7 cellular contexts compared by ENCODE assay signal in genomic region chr17:68075953-68076607, GRCh38. TPM values are rescaled to one million over a fixed set of nuclear protein-coding genes. Genes with fewer than 3 reads are reported as not detected.
DNase-seq lines count a peak whose midpoint lies in the region; ATAC-seq, FAIRE-seq and TF ChIP-seq lines count a peak whose summit lies in the region.
"Not testable (repeated sequence)": the region's sequence is repeated elsewhere in the genome, so short reads cannot be mapped to it uniquely, and the experiment has no call there.

No MANE protein-coding gene starts in this region.

- POLR2A ChIA-PET in endothelial cell of umbilical vein (lab: Charles Lee) = not testable (repeated sequence)

- H3K9me3 Mint-ChIP-seq in osteocyte (ENCODE audit: unreplicated experiment) = not testable (repeated sequence)

- not testable (repeated sequence) for TF ChIP-seq POLR2A in endothelial cell of umbilical vein (IDR thresholded peaks at IDR 0.05; ENCODE audit: low read depth, low read length)

- not testable (repeated sequence) for H4K20me1 ChIP-seq in endothelial cell of umbilical vein (replicated peaks; ENCODE audit: control insufficient read depth, extremely low read depth, insufficient read depth, low read length)

- not testable (repeated sequence) for H3K4me3 Mint-ChIP-seq in osteocyte (ENCODE audit: unreplicated experiment)

- not testable (repeated sequence) for TF ChIP-seq CTCF in endothelial cell of umbilical vein (IDR thresholded peaks at IDR 0.05; ENCODE audit: extremely low read depth in 1 of 2, insufficient read depth in 1 of 2, low read depth in 1 of 2, low read length in 2 of 2); fibroblast of the aortic adventitia (IDR thresholded peaks at IDR 0.05; ENCODE audit: insufficient read depth, low read length); left lung (IDR thresholded peaks at IDR 0.05); osteocyte (IDR thresholded peaks at IDR 0.05)

- H3K4me3 ChIP-seq in endothelial cell of umbilical vein (replicated peaks in 1 of 3; ENCODE audit: insufficient read depth in 1 of 3, low read depth in 1 of 3, low read length in 3 of 3); fibroblast of the aortic adventitia (ENCODE audit: low read depth, low read length); left lung: not testable (repeated sequence)

- H3K36me3 Mint-ChIP-seq in osteocyte (ENCODE audit: unreplicated experiment) = not testable (repeated sequence)

- CTCF ChIA-PET in endothelial cell of umbilical vein (lab: Charles Lee) = not testable (repeated sequence)

- not testable (repeated sequence) for H3K9me1 ChIP-seq in endothelial cell of umbilical vein (replicated peaks; ENCODE audit: control insufficient read depth, extremely low read depth, insufficient read depth, low read length)

- not testable (repeated sequence) for H3K36me3 ChIP-seq in endothelial cell of umbilical vein (ENCODE audit: control insufficient read depth in 2 of 2, extremely low read depth in 1 of 2, insufficient read depth in 2 of 2, low read length in 2 of 2); left lung

- peak; percentile 69 for FAIRE-seq in HTR-8/SVneo (lab: Jason Lieb, UNC)
- peak; percentile 73 for FAIRE-seq in endothelial cell of umbilical vein (lab: Jason Lieb, UNC)

- not testable (repeated sequence) for H3K4me2 ChIP-seq in endothelial cell of umbilical vein (ENCODE audit: insufficient read depth, low read length)

- H2AFZ ChIP-seq in endothelial cell of umbilical vein (ENCODE audit: low read depth, low read length) = not testable (repeated sequence)

- not testable (repeated sequence) for H3K9me3 ChIP-seq in endothelial cell of umbilical vein (replicated peaks; ENCODE audit: control insufficient read depth, insufficient read depth, low read length); left lung

- intact Hi-C loops in endothelial cell of umbilical vein (cut with micrococcal nuclease); left lung (cut with DNase I): not testable (repeated sequence)

- not testable (repeated sequence) for H3K4me1 ChIP-seq in endothelial cell of umbilical vein (ENCODE audit: control insufficient read depth, extremely low read depth, insufficient read depth, low read length); left lung

- H3K9ac ChIP-seq in endothelial cell of umbilical vein (replicated peaks; ENCODE audit: extremely low read depth, insufficient read depth, low read length) = not testable (repeated sequence)

- H3K27ac ChIP-seq in endothelial cell of umbilical vein (ENCODE audit: insufficient read depth, low read depth, low read length); left lung: not testable (repeated sequence)

- DNase-seq in ELR (ENCODE audit: low read depth) = peak; percentile 22
- DNase-seq in HTR-8/SVneo (ENCODE audit: insufficient read length, low spot score); endothelial cell of umbilical vein (ENCODE audit: low read depth, low spot score); left lung; osteocyte (ENCODE audit: extremely low spot score, unreplicated experiment): not testable (repeated sequence)
- DNase-seq in amniotic epithelial cell (ENCODE audit: low read depth) = peak; percentile 62
- DNase-seq in fibroblast of the aortic adventitia (ENCODE audit: low read depth) = peak; percentile 52

- not testable (repeated sequence) for BruUV-seq in endothelial cell of umbilical vein (replicated peaks; lab: Mats Ljungman, UMichigan)

- not testable (repeated sequence) for H3K27me3 Mint-ChIP-seq in osteocyte (ENCODE audit: unreplicated experiment)

- not testable (repeated sequence) for H3K27me3 ChIP-seq in endothelial cell of umbilical vein (ENCODE audit: control insufficient read depth in 2 of 2, insufficient read depth in 2 of 2, low read length in 2 of 2); left lung

- dilution Hi-C loops in endothelial cell of umbilical vein (cut with MboI; ENCODE audit: extremely low pct_ligation_motif_present, low sequenced_read_pairs) = not testable (repeated sequence)

- H3K27ac Mint-ChIP-seq in osteocyte (ENCODE audit: unreplicated experiment) = peak overlapping the region; percentile 12

- H3K4me1 Mint-ChIP-seq in osteocyte (ENCODE audit: unreplicated experiment) = not testable (repeated sequence)

- peak; percentile 32 for ATAC-seq in left lung

- H3K79me2 ChIP-seq in endothelial cell of umbilical vein (ENCODE audit: control insufficient read depth, insufficient read depth, low read length) = not testable (repeated sequence)

RNA-seq across cellular contexts. Expression of gene KPNA2, which starts 40.5 kb away (rescaled TPM):
- 311 and 382 TPM in 2 replicates for total RNA-seq in endothelial cell of umbilical vein
- polyA plus RNA-seq in endothelial cell of umbilical vein = 252 and 259 TPM in 2 replicates
- 238 and 268 TPM in 2 replicates for polyA plus RNA-seq in endothelial cell of umbilical vein (2011; cell fraction: cytosol; rRNA removed)
- 209 and 217 TPM in 2 replicates for polyA plus RNA-seq in endothelial cell of umbilical vein (2011; cell fraction: nucleus; rRNA removed)
- polyA plus RNA-seq in endothelial cell of umbilical vein (2012) = 267 and 391 TPM in 2 replicates
- polyA minus RNA-seq in endothelial cell of umbilical vein = 488 and 522 TPM in 2 replicates
- 278 TPM for polyA minus RNA-seq in endothelial cell of umbilical vein (2011; cell fraction: cytosol; rRNA and poly(A)+ RNA removed)
- 156 and 233 TPM in 2 replicates for polyA minus RNA-seq in endothelial cell of umbilical vein (2011; cell fraction: nucleus; rRNA and poly(A)+ RNA removed)
- 83.9 and 134 TPM in 2 replicates for total RNA-seq in fibroblast of the aortic adventitia (ENCODE audit: low replicate concordance)
- 10 to 100 TPM; 41.1 to 56.1 TPM for total RNA-seq in left lung
- total RNA-seq in osteocyte = 95.0 and 102 TPM in 2 replicates
